Comparison of ENCODE assay signal across 9 cellular contexts in the genomic region with DNA sequence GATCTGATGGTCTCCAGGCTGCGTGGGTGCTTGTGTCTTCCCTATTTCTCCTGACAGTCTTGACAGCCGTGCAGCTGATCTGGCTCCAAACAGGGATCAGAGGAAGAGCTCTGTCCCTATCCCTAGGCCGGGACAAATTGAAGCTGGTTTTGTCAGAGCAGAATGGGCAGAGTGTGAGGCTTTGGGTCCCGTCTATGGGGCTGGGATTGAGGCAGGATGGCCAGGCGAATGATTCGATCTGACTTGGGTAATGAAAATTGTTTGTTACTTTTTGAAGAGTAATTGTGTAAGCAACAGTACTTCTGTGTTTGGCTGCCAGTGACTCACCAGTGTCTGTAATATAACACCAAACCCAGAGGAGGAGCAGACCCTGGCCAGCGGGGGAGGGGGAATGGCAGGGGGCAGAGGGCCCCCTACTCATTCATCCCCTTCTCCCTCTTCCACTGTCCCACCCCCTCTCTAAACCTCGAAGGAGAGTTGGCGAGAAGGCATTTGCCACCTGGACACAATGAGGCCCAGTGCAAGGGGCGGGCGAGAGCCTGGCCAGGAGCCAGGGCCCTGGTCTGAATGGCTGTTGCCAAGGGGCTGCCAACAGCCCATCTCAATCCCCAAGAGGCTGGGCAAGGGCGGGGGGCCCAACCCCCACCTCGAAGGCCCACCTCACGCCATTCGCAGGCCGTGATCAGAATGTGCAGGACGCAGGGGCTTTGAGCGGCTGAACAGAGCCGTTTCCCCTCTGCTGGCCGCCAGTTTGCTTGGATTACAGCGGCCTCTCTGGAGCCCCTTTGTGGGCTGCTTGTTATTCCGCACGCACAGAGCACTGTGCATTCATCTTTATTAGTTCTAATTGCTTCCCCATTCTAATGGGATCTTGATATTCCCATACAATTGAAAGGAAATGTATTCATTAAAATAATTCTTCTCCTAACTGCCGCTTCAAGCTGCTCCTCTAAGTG. TPM values are rescaled to one million over a fixed set of nuclear protein-coding genes. Genes with fewer than 3 reads are reported as not detected.
DNase-seq lines count a peak whose midpoint lies in the region; ATAC-seq and TF ChIP-seq lines count a peak whose summit lies in the region.
"Had no signal": no experiment of that assay in that cellular context is flagged by ENCODE, and none has a peak within 500 bp of the region (broad histone marks: within the 10 kb centered on the region; RNA-seq: fewer than 3 reads in every experiment).

No MANE protein-coding gene starts in this region.

- no peaks in the 10 kb centered on the region for H3K36me3 Mint-ChIP-seq in type B pancreatic cell
- H3K36me3 Mint-ChIP-seq: natural killer cell treated with Interleukin-12 subunit alpha and Interleukin-12 subunit beta and Interleukin-15 and Interleukin-18, amount 100 ng/mL, for 72 hours had no signal

- peak; percentile 36 for TF ChIP-seq CTCF in type B pancreatic cell (conservative IDR thresholded peaks at IDR 0.05)

- peaks cover 50% of the 10 kb centered on the region for H3K4me1 Mint-ChIP-seq in type B pancreatic cell (ENCODE audit: unreplicated experiment)

- no peaks in the 10 kb centered on the region for H3K9me3 Mint-ChIP-seq in type B pancreatic cell
- H3K9me3 Mint-ChIP-seq: natural killer cell treated with Interleukin-12 subunit alpha and Interleukin-12 subunit beta and Interleukin-15 and Interleukin-18, amount 100 ng/mL, for 72 hours had no signal

- H3K27ac Mint-ChIP-seq in type B pancreatic cell = peak overlapping the region; percentile 72
- H3K27ac Mint-ChIP-seq: natural killer cell treated with Interleukin-12 subunit alpha and Interleukin-12 subunit beta and Interleukin-15 and Interleukin-18, amount 100 ng/mL, for 72 hours had no signal

- no peaks in the 10 kb centered on the region for H3K27me3 ChIP-seq in layer of hippocampus (ENCODE audit: control insufficient read depth, insufficient read depth, low read length)

- no peaks in the 10 kb centered on the region for H3K27me3 Mint-ChIP-seq in type B pancreatic cell

- DNase-seq in NCI-H748 (lab: John Stamatoyannopoulos, UW; ENCODE audit: unreplicated experiment) = peak; percentile 54
- DNase-seq in NCI-H748 treated with DMSO at 0.1 percent for 48 hours (lab: John Stamatoyannopoulos, UW) = no peak
- peak; percentile 69 for DNase-seq in amniotic epithelial cell (ENCODE audit: low read depth)
- DNase-seq in type B pancreatic cell (ENCODE audit: extremely low spot score, unreplicated experiment) = peak; percentile 76
- no peak for DNase-seq in epidermal melanocyte (ENCODE audit: insufficient read length, low spot score)

- H3K4me3 Mint-ChIP-seq in type B pancreatic cell = peak overlapping the region; percentile 58
- H3K4me3 Mint-ChIP-seq: natural killer cell treated with Interleukin-12 subunit alpha and Interleukin-12 subunit beta and Interleukin-15 and Interleukin-18, amount 100 ng/mL, for 72 hours had no signal

- ATAC-seq in HG03354 (IDR thresholded peaks at IDR 0.05; ENCODE audit: poor library complexity, severe bottlenecking, unreplicated experiment) = no peak
- no peak for ATAC-seq in HG02678 (IDR thresholded peaks at IDR 0.05; ENCODE audit: unreplicated experiment)

- H3K27ac ChIP-seq in layer of hippocampus (ENCODE audit: low read depth, low read length) = peak overlapping the region; percentile 63

RNA-seq across cellular contexts. Expression of gene MAGEF1, which starts 5.1 kb away (rescaled TPM):
- 69.2 and 75.2 TPM in 2 replicates for total RNA-seq in type B pancreatic cell (ENCODE audit: low replicate concordance)

Comparison
In these comparisons a context has a peak if more than half of its experiments do, and no peak if none do; other contexts are left out.
1. DNase-seq: peak in NCI-H748 (single experiment), amniotic epithelial cell (single experiment) and type B pancreatic cell (single experiment); none in NCI-H748 treated with DMSO at 0.1 percent for 48 hours (single experiment) and epidermal melanocyte (single experiment).